Comparison of ENCODE assay signal across 8 cellular contexts in genomic region chr5:139844472-139845145, GRCh38. TPM values are rescaled to one million over a fixed set of nuclear protein-coding genes. Genes with fewer than 3 reads are reported as not detected.
A peak's percentile ranks its signal among the peaks of the same experiment; 100 is the strongest.
DNase-seq lines count a peak whose midpoint lies in the region; ATAC-seq and TF ChIP-seq lines count a peak whose summit lies in the region.

No MANE protein-coding gene starts in this region.

- peak; percentile 85 for DNase-seq in GM13976 (ENCODE audit: low spot score)
- DNase-seq in LoVo (ENCODE audit: low spot score) = peak; percentile 75
- peak; percentile 80 for DNase-seq in SW480 (ENCODE audit: low spot score)
- DNase-seq in activated naive CD8-positive, alpha-beta T cell treated with anti-CD3 and anti-CD28 coated beads, Interleukin-2, amount 50 U/mL, for 24 hours = peak; percentile 85
- DNase-seq in right cardiac atrium = peak; percentile 77 to 91 (median 87)
- peak; percentile 86 for DNase-seq in sigmoid colon
- no peak for DNase-seq in NCI-H187 treated with DMSO at 0.1 percent for 48 hours (lab: John Stamatoyannopoulos, UW)

- peaks cover 27% of the 10 kb centered on the region for H3K27me3 Mint-ChIP-seq in activated naive CD8-positive, alpha-beta T cell treated with anti-CD3 and anti-CD28 coated beads, Interleukin-2, amount 50 U/mL, for 24 hours

- TF ChIP-seq CTCF in 22Rv1 (IDR thresholded peaks at IDR 0.05) (peak; percentile 82), GM13976 (IDR thresholded peaks at IDR 0.05; ENCODE audit: borderline replicate concordance, control extremely low read depth, extremely low read depth, insufficient read depth, missing control alignments) (peak; percentile 84), sigmoid colon (IDR thresholded peaks at IDR 0.05) (peak; percentile 33 to 58 (median 46))

- peaks cover 7% of the 10 kb centered on the region for H3K4me1 Mint-ChIP-seq in activated naive CD8-positive, alpha-beta T cell treated with anti-CD3 and anti-CD28 coated beads, Interleukin-2, amount 50 U/mL, for 24 hours

- H3K36me3 Mint-ChIP-seq in activated naive CD8-positive, alpha-beta T cell treated with anti-CD3 and anti-CD28 coated beads, Interleukin-2, amount 50 U/mL, for 24 hours (ENCODE audit: low read depth) = no peaks in the 10 kb centered on the region

- 51% methylated on average over 18 of the region's 18 CpGs for WGBS in right cardiac atrium
- WGBS in sigmoid colon, 2 donors = 50 to 54% methylated on average over 18 of the region's 18 CpGs

- H3K27me3 ChIP-seq in right cardiac atrium (ENCODE audit: control insufficient read depth, insufficient read depth) = no peaks in the 10 kb centered on the region
- H3K27me3 ChIP-seq in sigmoid colon = peaks cover 0 to 9% (median 0%) of the 10 kb centered on the region in 3 donors

- no peaks in the 10 kb centered on the region for H3K36me3 ChIP-seq in sigmoid colon

- H3K9me3 ChIP-seq in right cardiac atrium (ENCODE audit: control insufficient read depth, low read length) (no peaks in the 10 kb centered on the region), sigmoid colon (no peaks in the 10 kb centered on the region)

- H3K27ac ChIP-seq in 22Rv1 (no peak overlapping the region), right cardiac atrium (ENCODE audit: low read length) (no peak overlapping the region), sigmoid colon (no peak overlapping the region)

- no peak overlapping the region for H3K4me3 Mint-ChIP-seq in activated naive CD8-positive, alpha-beta T cell treated with anti-CD3 and anti-CD28 coated beads, Interleukin-2, amount 50 U/mL, for 24 hours

- TF ChIP-seq POLR2A in sigmoid colon (IDR thresholded peaks at IDR 0.05) = no peak

- H3K4me3 ChIP-seq in right cardiac atrium (ENCODE audit: low read length) = no peak overlapping the region
- no peak overlapping the region for H3K4me3 ChIP-seq in sigmoid colon

- in situ Hi-C loops in GM13976 (cut with MboI; ENCODE audit: low sequenced_read_pairs, unreplicated experiment) = no loop called here

- H3K4me1 ChIP-seq in right cardiac atrium (ENCODE audit: control insufficient read depth, insufficient read depth, low read length) (no peaks in the 10 kb centered on the region), sigmoid colon (peaks cover 0 to 21% (median 11%) of the 10 kb centered on the region in 4 donors)

- intact Hi-C loops in right cardiac atrium (cut with DNase I) = no loop called here
- intact Hi-C loops in sigmoid colon (cut with DNase I) = loop anchor here (1.0 kb wide), 1 partner anchor 57 kb away; no protein-coding TSS in a partner anchor

- no peak for TF ChIP-seq EP300 in sigmoid colon (IDR thresholded peaks at IDR 0.05)

- no peak overlapping the region for H3K27ac Mint-ChIP-seq in activated naive CD8-positive, alpha-beta T cell treated with anti-CD3 and anti-CD28 coated beads, Interleukin-2, amount 50 U/mL, for 24 hours

- peak; percentile 48 for ATAC-seq in activated naive CD8-positive, alpha-beta T cell treated with anti-CD3 and anti-CD28 coated beads, Interleukin-2, amount 50 U/mL, for 24 hours
- ATAC-seq in right cardiac atrium = peak in 1 of 2 donors; percentile 31

- no peaks in the 10 kb centered on the region for H3K9me3 Mint-ChIP-seq in activated naive CD8-positive, alpha-beta T cell treated with anti-CD3 and anti-CD28 coated beads, Interleukin-2, amount 50 U/mL, for 24 hours

RNA-seq across cellular contexts. Expression of gene PSD2, which starts 49.0 kb away (rescaled TPM):
- total RNA-seq in right cardiac atrium (under 1 TPM in 2 of 4 donors, not detected in 2; 0.06 to 0.11 TPM), sigmoid colon (under 1 TPM in 2 of 4 donors, not detected in 2; under 0.01 to 0.28 TPM)
- polyA plus RNA-seq in right cardiac atrium (0.02 TPM), sigmoid colon (under 1 TPM in 1 of 3 donors, not detected in 2; 0.10 TPM)
